ENCODE assay signal across 18 cellular contexts in the genomic region with DNA sequence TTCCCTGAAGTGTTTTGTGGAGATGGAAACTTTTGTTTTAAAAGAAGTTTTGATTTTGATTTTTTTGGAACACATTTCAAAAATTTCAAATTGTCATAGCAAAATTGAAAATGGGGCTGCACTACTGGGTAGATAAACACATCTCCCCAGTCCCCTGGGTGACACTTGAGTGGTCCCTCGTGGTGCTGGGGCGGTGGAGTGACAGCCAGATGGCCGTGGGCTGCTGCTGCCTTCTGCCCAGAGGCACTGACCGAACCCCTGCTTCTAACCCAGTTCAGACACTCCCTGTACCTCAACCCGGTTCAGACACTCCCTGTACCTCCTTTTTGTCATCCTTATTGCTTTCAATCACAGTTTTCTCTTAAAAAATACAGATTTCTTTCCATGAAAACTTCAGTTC.
DNase-seq lines count a peak whose midpoint lies in the region; ATAC-seq, FAIRE-seq and TF ChIP-seq lines count a peak whose summit lies in the region.
"Had no signal": no experiment of that assay in that cellular context is flagged by ENCODE, and none has a peak within 500 bp of the region (broad histone marks: within the 10 kb centered on the region; RNA-seq: fewer than 3 reads in every experiment).

No MANE protein-coding gene starts in this region.

- no peak for TF ChIP-seq POLR2A in thyroid gland (IDR thresholded peaks at IDR 0.05)

- TF ChIP-seq CTCF in astrocyte (IDR thresholded peaks at IDR 0.05; ENCODE audit: insufficient read depth, low read depth, low read length) (no peak), thyroid gland (IDR thresholded peaks at IDR 0.05) (no peak)

- peaks cover 26% of the 10 kb centered on the region for H3K36me3 Mint-ChIP-seq in astrocyte (ENCODE audit: low read depth, unreplicated experiment)
- H3K36me3 Mint-ChIP-seq in memory B cell, result peaks cover 34% of the 10 kb centered on the region

- H3K27ac Mint-ChIP-seq in astrocyte (ENCODE audit: unreplicated experiment) (peak overlapping the region; percentile 55), memory B cell (peak overlapping the region; percentile 55)

- DNase-seq in NCI-H524 treated with DMSO at 0.1 percent for 48 hours (lab: John Stamatoyannopoulos, UW), result peak; percentile 27
- no peak for DNase-seq in astrocyte (ENCODE audit: low read depth)
- DNase-seq in memory B cell (ENCODE audit: low spot score in 2 of 2), result no peak
- DNase-seq in thyroid gland, result no peak
- no peak for DNase-seq in SJCRH30
- DNase-seq in NCI-H82 (lab: John Stamatoyannopoulos, UW), result no peak
- no peak for DNase-seq in NCI-H2107 treated with DMSO at 0.1 percent for 48 hours (lab: John Stamatoyannopoulos, UW; ENCODE audit: unreplicated experiment)
- DNase-seq: activated CD4-positive, alpha-beta T cell treated with anti-CD3 and anti-CD28 coated beads, Interleukin-2, amount 50 U/mL, for 48 hours; activated naive CD8-positive, alpha-beta T cell treated with anti-CD3 and anti-CD28 coated beads for 36 hours; activated T-cell treated with anti-CD3 and anti-CD28 coated beads, Interleukin-2, amount 50 U/mL, for 24 hours; effector CD4-positive, alpha-beta T cell; heart right ventricle; NCI-H146; stimulated activated naive CD4-positive, alpha-beta T cell treated with Interleukin-2 at 50 U/mL for 16 hours had no signal

- peaks cover 19% of the 10 kb centered on the region for H3K4me1 ChIP-seq in astrocyte (ENCODE audit: insufficient read depth, low read length)
- H3K4me1 ChIP-seq in thyroid gland, result peaks cover 0 to 26% of the 10 kb centered on the region in 2 donors
- H3K4me1 ChIP-seq in SJCRH30, result peaks cover 3% of the 10 kb centered on the region
- H3K4me1 ChIP-seq: BLaER1 treated with 17β-estradiol and CSF1 and Interleukin-3, amounts not matched to agents 10 nM and 100 nM had no signal

- H3K9me3 Mint-ChIP-seq in astrocyte (ENCODE audit: unreplicated experiment) (no peaks in the 10 kb centered on the region), memory B cell (no peaks in the 10 kb centered on the region)
- H3K9me3 Mint-ChIP-seq: activated naive CD8-positive, alpha-beta T cell treated with anti-CD3 and anti-CD28 coated beads for 36 hours; activated T-cell treated with anti-CD3 and anti-CD28 coated beads, Interleukin-2, amount 50 U/mL, for 24 hours had no signal

- H3K36me3 ChIP-seq in astrocyte (ENCODE audit: insufficient read depth, low read length), result peaks cover 22% of the 10 kb centered on the region
- H3K36me3 ChIP-seq in thyroid gland, result peaks cover 0 to 25% of the 10 kb centered on the region in 2 donors
- peaks cover 27% of the 10 kb centered on the region for H3K36me3 ChIP-seq in SJCRH30

- H3K4me3 ChIP-seq in astrocyte (ENCODE audit: insufficient read depth, low read depth, low read length), result no peak overlapping the region
- no peak overlapping the region for H3K4me3 ChIP-seq in thyroid gland (replicated peaks in 1 of 3)
- no peak overlapping the region for H3K4me3 ChIP-seq in SJCRH30
- H3K4me3 ChIP-seq: BLaER1 treated with 17β-estradiol and CSF1 and Interleukin-3, amounts not matched to agents 10 nM and 100 nM; heart right ventricle had no signal

- H3K9me3 ChIP-seq in astrocyte (ENCODE audit: insufficient read depth, low read depth, low read length) (no peaks in the 10 kb centered on the region), thyroid gland (no peaks in the 10 kb centered on the region), SJCRH30 (replicated peaks) (no peaks in the 10 kb centered on the region)

- peak overlapping the region; percentile 67 for H3K9ac ChIP-seq in astrocyte (ENCODE audit: low read length)
- H3K9ac ChIP-seq: BLaER1 treated with 17β-estradiol and CSF1 and Interleukin-3, amounts not matched to agents 10 nM and 100 nM had no signal

- H3K27me3 ChIP-seq in astrocyte (ENCODE audit: insufficient read depth, low read length) (no peaks in the 10 kb centered on the region), thyroid gland (no peaks in the 10 kb centered on the region), SJCRH30 (no peaks in the 10 kb centered on the region)
- H3K27me3 ChIP-seq: BLaER1 treated with 17β-estradiol and CSF1 and Interleukin-3, amounts not matched to agents 10 nM and 100 nM; heart right ventricle had no signal

- no peak for FAIRE-seq in astrocyte (lab: Jason Lieb, UNC)
- FAIRE-seq: G401.6, keratinocyte had no signal

- ATAC-seq in memory B cell (ENCODE audit: low read depth), result no peak
- ATAC-seq: heart right ventricle had no signal

- H4K20me1 ChIP-seq in astrocyte (ENCODE audit: insufficient read depth, low read length), result peaks cover 3% of the 10 kb centered on the region

- peak overlapping the region; percentile 61 for H3K4me2 ChIP-seq in astrocyte (ENCODE audit: low read length)
- H3K4me2 ChIP-seq: BLaER1 treated with 17β-estradiol and CSF1 and Interleukin-3, amounts not matched to agents 10 nM and 100 nM had no signal

- H3K27me3 Mint-ChIP-seq in astrocyte (ENCODE audit: low read depth, unreplicated experiment) (no peaks in the 10 kb centered on the region), memory B cell (no peaks in the 10 kb centered on the region)
- H3K27me3 Mint-ChIP-seq: activated naive CD8-positive, alpha-beta T cell treated with anti-CD3 and anti-CD28 coated beads for 36 hours; activated T-cell treated with anti-CD3 and anti-CD28 coated beads, Interleukin-2, amount 50 U/mL, for 24 hours had no signal

- H2AFZ ChIP-seq in astrocyte (ENCODE audit: low read depth, low read length), result no peak overlapping the region

- intact Hi-C loops in thyroid gland (cut with DNase I), result no loop called here

- H3K79me2 ChIP-seq in astrocyte (ENCODE audit: insufficient read depth, low read length), result no peaks in the 10 kb centered on the region

- 79 to 82% methylated on average over 5 of the region's 5 CpGs for WGBS in thyroid gland, 2 donors

- H3K4me3 Mint-ChIP-seq in astrocyte (ENCODE audit: unreplicated experiment) (no peak overlapping the region), memory B cell (no peak overlapping the region)
- H3K4me3 Mint-ChIP-seq: activated naive CD8-positive, alpha-beta T cell treated with anti-CD3 and anti-CD28 coated beads for 36 hours; activated T-cell treated with anti-CD3 and anti-CD28 coated beads, Interleukin-2, amount 50 U/mL, for 24 hours; neural crest cell had no signal

- H3K27ac ChIP-seq in astrocyte (ENCODE audit: low read depth, low read length), result peak overlapping the region; percentile 67
- peak overlapping the region in 2 of 3 donors; percentile 24 to 29 for H3K27ac ChIP-seq in thyroid gland
- H3K27ac ChIP-seq in SJCRH30, result no peak overlapping the region
- H3K27ac ChIP-seq: BLaER1 treated with 17β-estradiol and CSF1 and Interleukin-3, amounts not matched to agents 10 nM and 100 nM had no signal

- H3K4me1 Mint-ChIP-seq in astrocyte (ENCODE audit: low read depth, unreplicated experiment) (peaks cover 13% of the 10 kb centered on the region), memory B cell (peaks cover 25% of the 10 kb centered on the region)
